In the genomic region with DNA sequence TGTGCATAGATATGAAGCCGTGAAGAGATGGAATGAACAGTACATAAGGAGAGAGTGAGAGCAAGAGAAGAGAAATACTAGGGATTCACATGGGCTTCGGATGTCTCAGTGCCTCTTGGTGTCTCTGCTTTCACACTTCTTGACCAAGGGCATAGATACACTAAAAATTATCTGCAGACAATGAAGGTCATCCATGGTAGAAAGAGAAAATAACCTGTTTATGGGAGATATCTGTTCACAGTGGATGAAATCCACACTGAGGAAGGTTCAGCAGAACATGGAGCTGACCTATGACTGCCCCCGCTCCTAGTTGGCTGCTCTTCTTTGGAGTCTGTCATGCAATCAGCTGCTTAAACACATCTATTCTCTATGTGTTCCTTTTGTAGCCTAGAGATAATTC, we compare ENCODE assay signal across 1 cellular context. TPM values are rescaled to one million over a fixed set of nuclear protein-coding genes. Genes with fewer than 3 reads are reported as not detected.
"Had no signal": no experiment of that assay in that cellular context is flagged by ENCODE, and none has a peak within 500 bp of the region (broad histone marks: within the 10 kb centered on the region; RNA-seq: fewer than 3 reads in every experiment).

No MANE protein-coding gene starts in this region.

RNA-seq across cellular contexts. Expression of gene AKR1C2, which starts 34.4 kb away (rescaled TPM):
- total RNA-seq: H7 had no signal
